18 cellular contexts compared by ENCODE assay signal in genomic region chr7:24378871-24379608, GRCh38.
DNase-seq lines count a peak whose midpoint lies in the region; ATAC-seq and TF ChIP-seq lines count a peak whose summit lies in the region.
"Had no signal": no experiment of that assay in that cellular context is flagged by ENCODE, and none has a peak within 500 bp of the region (broad histone marks: within the 10 kb centered on the region; RNA-seq: fewer than 3 reads in every experiment).

No MANE protein-coding gene starts in this region.

- H2AFZ ChIP-seq in GM23248 (no peak overlapping the region), PC-9 (no peak overlapping the region), osteoblast (ENCODE audit: low read length) (no peak overlapping the region)

- no peaks in the 10 kb centered on the region for H3K36me3 Mint-ChIP-seq in activated naive CD4-positive, alpha-beta T cell treated with anti-CD3 and anti-CD28 coated beads for 36 hours (ENCODE audit: low read depth)
- H3K36me3 Mint-ChIP-seq: activated naive CD4-positive, alpha-beta T cell treated with anti-CD3 and anti-CD28 coated beads, Interleukin-2, amount 50 U/mL, for 72 hours; memory B cell had no signal

- H3K4me3 ChIP-seq in GM23248 (no peak overlapping the region), PC-9 (no peak overlapping the region), epithelial cell of esophagus (ENCODE audit: low read length) (no peak overlapping the region), osteoblast (ENCODE audit: insufficient read depth, low read length) (no peak overlapping the region)
- H3K4me3 ChIP-seq: heart right ventricle had no signal

- no peak overlapping the region for H3K4me2 ChIP-seq in GM23248 (ENCODE audit: unreplicated experiment)
- H3K4me2 ChIP-seq in PC-9: peak overlapping the region; percentile 52
- H3K4me2 ChIP-seq in osteoblast (ENCODE audit: insufficient read depth, low read length): no peak overlapping the region

- CTCF ChIA-PET in PC-9 (lab: Charles Lee): no interaction called here
- CTCF ChIA-PET in activated naive CD4-positive, alpha-beta T cell treated with anti-CD3 and anti-CD28 coated beads for 36 hours (lab: Charles Lee): no interaction called here

- ATAC-seq in HG03280 (IDR thresholded peaks at IDR 0.05; ENCODE audit: unreplicated experiment): no peak
- ATAC-seq: activated naive CD4-positive, alpha-beta T cell treated with anti-CD3 and anti-CD28 coated beads, Interleukin-2, amount 50 U/mL, for 72 hours; heart right ventricle had no signal

- H3F3A ChIP-seq in GM23248 (ENCODE audit: insufficient read depth): no peaks in the 10 kb centered on the region
- H3F3A ChIP-seq in PC-9 (ENCODE audit: insufficient read depth, low read depth): peaks cover 9% of the 10 kb centered on the region; the same call in 1 of the 2 replicates

- in situ Hi-C loops in GM23248 (cut with MboI): loop anchor here (25.0 kb wide), 1 partner anchor 817 kb away; no protein-coding TSS in a partner anchor

- H3K79me2 ChIP-seq in GM23248 (ENCODE audit: insufficient read depth): no peaks in the 10 kb centered on the region
- H3K79me2 ChIP-seq in PC-9 (ENCODE audit: low read depth): no peaks in the 10 kb centered on the region
- no peaks in the 10 kb centered on the region for H3K79me2 ChIP-seq in osteoblast (ENCODE audit: insufficient read depth, low read length)

- H3K36me3 ChIP-seq in GM23248 (ENCODE audit: low read depth): no peaks in the 10 kb centered on the region
- H3K36me3 ChIP-seq in PC-9 (ENCODE audit: low read depth): no peaks in the 10 kb centered on the region
- no peaks in the 10 kb centered on the region for H3K36me3 ChIP-seq in osteoblast (ENCODE audit: insufficient read depth, low read length)
- H3K36me3 ChIP-seq: heart right ventricle had no signal

- H3K9ac ChIP-seq in GM23248: no peak overlapping the region

- H3K27ac Mint-ChIP-seq in activated naive CD4-positive, alpha-beta T cell treated with anti-CD3 and anti-CD28 coated beads for 36 hours: no peak overlapping the region
- H3K27ac Mint-ChIP-seq: activated naive CD4-positive, alpha-beta T cell treated with anti-CD3 and anti-CD28 coated beads, Interleukin-2, amount 50 U/mL, for 72 hours; CD4-positive, alpha-beta T cell; memory B cell; stimulated activated naive CD8-positive, alpha-beta T cell treated with anti-CD3 and anti-CD28 coated beads, Interleukin-15, Interleukin-2, amounts not matched to agents 100 ng/mL and 50 ng/mL, for 24 hours had no signal

- H3K27me3 ChIP-seq in GM23248 (replicated peaks; ENCODE audit: insufficient read depth) (peaks cover 16% of the 10 kb centered on the region; the same call in 1 of the 2 replicates), PC-9 (ENCODE audit: insufficient read depth, low read depth) (no peaks in the 10 kb centered on the region), osteoblast (ENCODE audit: insufficient read depth, low read length) (peaks cover 3% of the 10 kb centered on the region)

- H3K9me2 ChIP-seq in GM23248 (ENCODE audit: insufficient read depth): no peaks in the 10 kb centered on the region
- no peaks in the 10 kb centered on the region for H3K9me2 ChIP-seq in PC-9 (ENCODE audit: insufficient read depth)

- H3K9me3 ChIP-seq in GM23248 (ENCODE audit: low read depth) (no peaks in the 10 kb centered on the region), PC-9 (ENCODE audit: insufficient read depth, low read depth) (0 out of 2 replicates have a peak, but pooled peaks cover 2% of the 10 kb centered on the region), osteoblast (ENCODE audit: low read depth, low read length) (no peaks in the 10 kb centered on the region)

- H3K9me3 Mint-ChIP-seq in activated naive CD4-positive, alpha-beta T cell treated with anti-CD3 and anti-CD28 coated beads for 36 hours: no peaks in the 10 kb centered on the region
- H3K9me3 Mint-ChIP-seq: activated naive CD4-positive, alpha-beta T cell treated with anti-CD3 and anti-CD28 coated beads, Interleukin-2, amount 50 U/mL, for 72 hours; CD4-positive, alpha-beta T cell; memory B cell; stimulated activated naive CD8-positive, alpha-beta T cell treated with anti-CD3 and anti-CD28 coated beads, Interleukin-15, Interleukin-2, amounts not matched to agents 100 ng/mL and 50 ng/mL, for 24 hours had no signal

- TF ChIP-seq CTCF in PC-9 (conservative IDR thresholded peaks at IDR 0.05) (no peak), epithelial cell of esophagus (IDR thresholded peaks at IDR 0.05; ENCODE audit: insufficient read depth, low read depth, low read length, missing control alignments) (no peak), osteoblast (IDR thresholded peaks at IDR 0.05; ENCODE audit: extremely low read depth, low read depth, low read length) (no peak)

- H3K4me1 ChIP-seq in GM23248 (ENCODE audit: insufficient read depth) (no peaks in the 10 kb centered on the region), PC-9 (replicated peaks; ENCODE audit: insufficient read depth) (peaks cover 20% of the 10 kb centered on the region), osteoblast (ENCODE audit: insufficient read depth, low read length) (no peaks in the 10 kb centered on the region)
- H3K4me1 ChIP-seq: heart right ventricle had no signal

- H3K4me3 Mint-ChIP-seq in activated naive CD4-positive, alpha-beta T cell treated with anti-CD3 and anti-CD28 coated beads for 36 hours: no peak overlapping the region
- H3K4me3 Mint-ChIP-seq: CD4-positive, alpha-beta T cell; memory B cell; stimulated activated naive CD8-positive, alpha-beta T cell treated with anti-CD3 and anti-CD28 coated beads, Interleukin-15, Interleukin-2, amounts not matched to agents 100 ng/mL and 50 ng/mL, for 24 hours had no signal

- POLR2A ChIA-PET in PC-9 (lab: Charles Lee; ENCODE audit: unreplicated experiment): no interaction called here

- 59 to 64% methylated on average over 8 of the region's 8 CpGs for WGBS in GM23248 (ENCODE audit: low coverage in 1 of 2, low lambda C conversion rate in 2 of 2, missing lambda C conversion rate in 2 of 2), 2 experiments

- intact Hi-C loops in PC-9 (cut with micrococcal nuclease; ENCODE audit: unreplicated experiment): no loop called here
- intact Hi-C loops in activated naive CD4-positive, alpha-beta T cell treated with anti-CD3 and anti-CD28 coated beads for 36 hours (cut with micrococcal nuclease): no loop called here

- no TSS peak for BruUV-seq in PC-9 (replicated peaks; lab: Mats Ljungman, UMichigan)

- DNase-seq in GM23248: peak; percentile 28
- DNase-seq in PC-9: peak; percentile 60 to 99
- DNase-seq in epithelial cell of esophagus (ENCODE audit: low read depth): peak; percentile 87
- peak; percentile 22 for DNase-seq in osteoblast (ENCODE audit: insufficient read length, low spot score, missing footprints)
- DNase-seq in activated naive CD4-positive, alpha-beta T cell treated with anti-CD3 and anti-CD28 coated beads for 36 hours: no peak
- DNase-seq in NCI-H748 treated with DMSO at 0.1 percent for 48 hours (lab: John Stamatoyannopoulos, UW): no peak
- no peak for DNase-seq in SHP77 (lab: John Stamatoyannopoulos, UW)
- DNase-seq: CD4-positive, alpha-beta T cell; heart right ventricle; KBM-7; NCI-H187 treated with DMSO at 0.1 percent for 48 hours; posterior cingulate gyrus; RPMI8226; stimulated activated CD4-positive, alpha-beta T cell treated with anti-CD3 and anti-CD28 coated beads, Interleukin-4, amount 100 ng/mL, for 1 hour had no signal

- no peaks in the 10 kb centered on the region for H3K27me3 Mint-ChIP-seq in activated naive CD4-positive, alpha-beta T cell treated with anti-CD3 and anti-CD28 coated beads for 36 hours (ENCODE audit: low read depth)
- H3K27me3 Mint-ChIP-seq: CD4-positive, alpha-beta T cell; memory B cell had no signal

- no peaks in the 10 kb centered on the region for H4K20me1 ChIP-seq in GM23248 (ENCODE audit: insufficient read depth)
- no peaks in the 10 kb centered on the region for H4K20me1 ChIP-seq in PC-9 (ENCODE audit: insufficient read depth)
- H4K20me1 ChIP-seq in osteoblast (ENCODE audit: insufficient read depth, low read length): no peaks in the 10 kb centered on the region

- no peak overlapping the region for H3K27ac ChIP-seq in GM23248
- peak overlapping the region; percentile 53 for H3K27ac ChIP-seq in PC-9
- no peak overlapping the region for H3K27ac ChIP-seq in osteoblast (ENCODE audit: low read depth, low read length)
- H3K27ac ChIP-seq: heart right ventricle had no signal

- H3K4me1 Mint-ChIP-seq in activated naive CD4-positive, alpha-beta T cell treated with anti-CD3 and anti-CD28 coated beads for 36 hours (ENCODE audit: low read depth): no peaks in the 10 kb centered on the region

Comparison
In these comparisons a context has a peak if more than half of its experiments do, and no peak if none do; other contexts are left out.
1. DNase-seq: peak in GM23248 (single experiment), PC-9 (2 of 2), epithelial cell of esophagus (single experiment) and osteoblast (single experiment); none in activated naive CD4-positive, alpha-beta T cell treated with anti-CD3 and anti-CD28 coated beads for 36 hours (single experiment), NCI-H748 treated with DMSO at 0.1 percent for 48 hours (single experiment) and SHP77 (0 of 2).